In the genomic region with DNA sequence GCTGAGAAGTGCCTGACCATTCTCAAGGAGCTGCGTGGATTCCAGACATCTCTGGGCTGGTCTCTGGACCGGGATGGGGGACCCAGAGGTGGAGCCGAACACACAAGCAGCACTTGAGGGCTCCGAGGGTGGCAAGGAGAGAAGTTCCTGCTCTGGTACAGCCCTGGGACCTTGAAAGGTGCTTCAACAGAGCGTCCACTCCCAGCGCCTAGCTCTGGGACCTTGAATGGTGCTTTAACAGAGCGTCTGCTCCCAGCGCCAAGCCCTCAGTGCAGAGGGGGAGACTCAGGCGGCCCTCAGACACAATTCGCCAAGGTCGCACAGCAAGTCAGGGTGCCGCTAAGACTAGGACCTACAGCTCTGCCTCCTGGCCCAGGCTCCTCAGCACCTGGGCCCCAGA, we compare ENCODE assay signal across 21 cellular contexts. TPM values are rescaled to one million over a fixed set of nuclear protein-coding genes. Genes with fewer than 3 reads are reported as not detected.
DNase-seq lines count a peak whose midpoint lies in the region; ATAC-seq, FAIRE-seq and TF ChIP-seq lines count a peak whose summit lies in the region.
"Had no signal": no experiment of that assay in that cellular context is flagged by ENCODE, and none has a peak within 500 bp of the region (broad histone marks: within the 10 kb centered on the region; RNA-seq: fewer than 3 reads in every experiment).

No MANE protein-coding gene starts in this region.

- H3K9me3 Mint-ChIP-seq in stimulated activated effector memory CD8-positive, alpha-beta T cell treated with anti-CD3 and anti-CD28 coated beads, Interleukin-12 subunit alpha, Interleukin-12 subunit beta, amount 100 ng/mL, for 72 hours = no peaks in the 10 kb centered on the region
- H3K9me3 Mint-ChIP-seq in activated naive CD8-positive, alpha-beta T cell treated with anti-CD3 and anti-CD28 coated beads, Interleukin-2, amount 50 U/mL, for 24 hours = no peaks in the 10 kb centered on the region
- H3K9me3 Mint-ChIP-seq in MCF 10A (ENCODE audit: unreplicated experiment) = no peaks in the 10 kb centered on the region
- H3K9me3 Mint-ChIP-seq: CD4-positive, alpha-beta T cell had no signal

- peak overlapping the region; percentile 55 to 70 (median 60) for H3K4me3 ChIP-seq in esophagus muscularis mucosa
- H3K4me3 ChIP-seq: Peyer's patch had no signal

- H3K36me3 Mint-ChIP-seq in T-helper 17 cell (ENCODE audit: low read depth) (peaks cover 7% of the 10 kb centered on the region), MCF 10A (ENCODE audit: insufficient read depth, unreplicated experiment) (no peaks in the 10 kb centered on the region)
- no peaks in the 10 kb centered on the region for H3K36me3 Mint-ChIP-seq in stimulated activated effector memory CD8-positive, alpha-beta T cell treated with anti-CD3 and anti-CD28 coated beads, Interleukin-12 subunit alpha, Interleukin-12 subunit beta, amount 100 ng/mL, for 72 hours
- H3K36me3 Mint-ChIP-seq in activated naive CD8-positive, alpha-beta T cell treated with anti-CD3 and anti-CD28 coated beads, Interleukin-2, amount 50 U/mL, for 24 hours (ENCODE audit: low read depth) = no peaks in the 10 kb centered on the region

- peak overlapping the region; percentile 83 to 87 (median 85) for H3K27ac ChIP-seq in esophagus muscularis mucosa (replicated peaks in 1 of 4)

- H3K4me1 ChIP-seq in esophagus muscularis mucosa = peaks cover 6 to 65% (median 62%) of the 10 kb centered on the region in 4 donors

- no peak overlapping the region for H3K27ac Mint-ChIP-seq in T-helper 17 cell
- no peak overlapping the region for H3K27ac Mint-ChIP-seq in stimulated activated effector memory CD8-positive, alpha-beta T cell treated with anti-CD3 and anti-CD28 coated beads, Interleukin-12 subunit alpha, Interleukin-12 subunit beta, amount 100 ng/mL, for 72 hours
- no peak overlapping the region for H3K27ac Mint-ChIP-seq in activated naive CD8-positive, alpha-beta T cell treated with anti-CD3 and anti-CD28 coated beads, Interleukin-2, amount 50 U/mL, for 24 hours
- H3K27ac Mint-ChIP-seq in MCF 10A (ENCODE audit: low read depth, unreplicated experiment) = no peak overlapping the region
- H3K27ac Mint-ChIP-seq: B cell; CD4-positive, alpha-beta T cell had no signal

- TF ChIP-seq EP300 in esophagus muscularis mucosa (IDR thresholded peaks at IDR 0.05) = no peak

- no peak for TF ChIP-seq POLR2A in esophagus muscularis mucosa (IDR thresholded peaks at IDR 0.05; ENCODE audit: low read depth)

- peaks cover 6% of the 10 kb centered on the region for H3K4me1 Mint-ChIP-seq in T-helper 17 cell
- H3K4me1 Mint-ChIP-seq in stimulated activated effector memory CD8-positive, alpha-beta T cell treated with anti-CD3 and anti-CD28 coated beads, Interleukin-12 subunit alpha, Interleukin-12 subunit beta, amount 100 ng/mL, for 72 hours = peaks cover 6% of the 10 kb centered on the region
- H3K4me1 Mint-ChIP-seq in activated naive CD8-positive, alpha-beta T cell treated with anti-CD3 and anti-CD28 coated beads, Interleukin-2, amount 50 U/mL, for 24 hours = peaks cover 4% of the 10 kb centered on the region
- no peaks in the 10 kb centered on the region for H3K4me1 Mint-ChIP-seq in MCF 10A (ENCODE audit: insufficient read depth, unreplicated experiment)

- peaks cover 0 to 4% (median 0%) of the 10 kb centered on the region in 4 donors for H3K36me3 ChIP-seq in esophagus muscularis mucosa
- H3K36me3 ChIP-seq: Peyer's patch had no signal

- POLR2A ChIA-PET in MCF 10A (lab: Yijun Ruan, JAX) = interaction anchor here (0.7 to 2.0 kb wide), 4 partner anchors 8 to 268 kb away, joined by 3 to 4 read pairs (median 4); a partner anchor contains a TSS

- WGBS in esophagus muscularis mucosa = no CpG with 5 or more reads among the region's 12 CpGs

- FAIRE-seq in HTR-8/SVneo (lab: Jason Lieb, UNC) = peak; percentile 16
- FAIRE-seq: D721Med, H54 had no signal

- peaks cover 0 to 9% (median 0%) of the 10 kb centered on the region in 4 donors for H3K27me3 ChIP-seq in esophagus muscularis mucosa
- H3K27me3 ChIP-seq: Peyer's patch had no signal

- peak overlapping the region; percentile 15 for H3K4me3 Mint-ChIP-seq in T-helper 17 cell
- peak overlapping the region; percentile 19 for H3K4me3 Mint-ChIP-seq in stimulated activated effector memory CD8-positive, alpha-beta T cell treated with anti-CD3 and anti-CD28 coated beads, Interleukin-12 subunit alpha, Interleukin-12 subunit beta, amount 100 ng/mL, for 72 hours
- H3K4me3 Mint-ChIP-seq in activated naive CD8-positive, alpha-beta T cell treated with anti-CD3 and anti-CD28 coated beads, Interleukin-2, amount 50 U/mL, for 24 hours = no peak overlapping the region
- H3K4me3 Mint-ChIP-seq in MCF 10A (ENCODE audit: unreplicated experiment) = no peak overlapping the region
- H3K4me3 Mint-ChIP-seq: B cell; CD4-positive, alpha-beta T cell had no signal

- no peak for ATAC-seq in T-helper 17 cell
- no peak for ATAC-seq in stimulated activated effector memory CD8-positive, alpha-beta T cell treated with anti-CD3 and anti-CD28 coated beads, Interleukin-12 subunit alpha, Interleukin-12 subunit beta, amount 100 ng/mL, for 72 hours
- no peak for ATAC-seq in stimulated activated naive CD8-positive, alpha-beta T cell treated with anti-CD3 and anti-CD28 coated beads, Interleukin-15, Interleukin-2, amounts not matched to agents 100 U/mL and 50 U/mL, for 24 hours
- no peak for ATAC-seq in activated naive CD8-positive, alpha-beta T cell treated with anti-CD3 and anti-CD28 coated beads, Interleukin-2, amount 50 U/mL, for 24 hours

- no peak for DNase-seq in HTR-8/SVneo (ENCODE audit: insufficient read length, low spot score)
- DNase-seq in T-helper 17 cell = no peak
- no peak for DNase-seq in esophagus muscularis mucosa (ENCODE audit: extremely low spot score)
- DNase-seq in stimulated activated effector memory CD8-positive, alpha-beta T cell treated with anti-CD3 and anti-CD28 coated beads, Interleukin-12 subunit alpha, Interleukin-12 subunit beta, amount 100 ng/mL, for 72 hours (ENCODE audit: low spot score in 2 of 2) = no peak
- no peak for DNase-seq in stimulated activated naive CD8-positive, alpha-beta T cell treated with anti-CD3 and anti-CD28 coated beads, Interleukin-15, Interleukin-2, amounts not matched to agents 100 U/mL and 50 U/mL, for 24 hours
- no peak for DNase-seq in activated naive CD8-positive, alpha-beta T cell treated with anti-CD3 and anti-CD28 coated beads, Interleukin-2, amount 50 U/mL, for 24 hours
- no peak for DNase-seq in MCF 10A (ENCODE audit: unreplicated experiment)
- DNase-seq: CD4-positive, alpha-beta T cell; GF-D8; KG1; MM.1S; NCI-H1105 treated with DMSO at 0.1 percent for 48 hours; NCI-H187; NCI-H2171; NCI-H446 treated with DMSO at 0.1 percent for 48 hours; NCI-H774; Peyer's patch; SHP77 had no signal

- H3K9me3 ChIP-seq in T-helper 17 cell (ENCODE audit: control insufficient read depth, low read length, poor library complexity, severe bottlenecking) = no peaks in the 10 kb centered on the region
- no peaks in the 10 kb centered on the region for H3K9me3 ChIP-seq in esophagus muscularis mucosa
- H3K9me3 ChIP-seq: Peyer's patch had no signal

- CTCF ChIA-PET in MCF 10A (lab: Yijun Ruan, JAX) = interaction anchor here (0.6 to 4.9 kb wide), 10 partner anchors 7 to 335 kb away, joined by 3 to 51 read pairs (median 4); a partner anchor contains a TSS

- no TSS peak for BruUV-seq in MCF 10A (replicated peaks; lab: Mats Ljungman, UMichigan)

- intact Hi-C loops in esophagus muscularis mucosa (cut with DNase I) = no loop called here
- intact Hi-C loops in MCF 10A (cut with micrococcal nuclease) = no loop called here

- H3K27me3 Mint-ChIP-seq in T-helper 17 cell = peaks cover 37% of the 10 kb centered on the region
- H3K27me3 Mint-ChIP-seq in activated naive CD8-positive, alpha-beta T cell treated with anti-CD3 and anti-CD28 coated beads, Interleukin-2, amount 50 U/mL, for 24 hours = peaks cover 42% of the 10 kb centered on the region
- H3K27me3 Mint-ChIP-seq in MCF 10A (ENCODE audit: insufficient read depth, unreplicated experiment) = peaks cover 64% of the 10 kb centered on the region

- no peak for TF ChIP-seq CTCF in esophagus muscularis mucosa (IDR thresholded peaks at IDR 0.05)
- TF ChIP-seq CTCF in MCF 10A (IDR thresholded peaks at IDR 0.05; ENCODE audit: unreplicated experiment) = no peak

RNA-seq across cellular contexts. Expression of a gene that starts 10.6 kb away (rescaled TPM):
- total RNA-seq in T-helper 17 cell = not detected
- 1 to 10 TPM; 1.2 to 2.9 (median 1.5) TPM for total RNA-seq in esophagus muscularis mucosa
- total RNA-seq in MCF 10A (2022) = not detected in 2 replicates
- total RNA-seq: B cell; CD4-positive, alpha-beta T cell; Peyer's patch had no signal

RNA-seq across cellular contexts. Expression of a gene that starts 28.5 kb away (rescaled TPM):
- 10 to 100 TPM; 30.1 to 31.1 TPM for total RNA-seq in T-helper 17 cell
- 10 to 100 TPM; 46.1 to 51.5 (median 48.7) TPM for total RNA-seq in esophagus muscularis mucosa
- total RNA-seq in MCF 10A (2022) = 65.5 and 69.1 TPM in 2 replicates

RNA-seq across cellular contexts. Expression of a gene that starts 38.6 kb away (rescaled TPM):
- 1 to 10 TPM; 5.4 TPM for total RNA-seq in T-helper 17 cell
- total RNA-seq in esophagus muscularis mucosa = 1 to 10 TPM in 3 of 4 donors, under 1 TPM in 1; 0.50 to 3.6 (median 1.7) TPM
- 3.6 and 7.0 TPM in 2 replicates for total RNA-seq in MCF 10A (2022)

RNA-seq across cellular contexts. Expression of a gene that starts 56.5 kb away (rescaled TPM):
- total RNA-seq in T-helper 17 cell (10 to 100 TPM; 11.3 to 13.3 TPM), esophagus muscularis mucosa (10 to 100 TPM; 28.7 to 50.4 (median 37.7) TPM), MCF 10A (2022) (5.0 and 6.1 TPM in 2 replicates)

Comparison
In these comparisons a context has a peak if more than half of its experiments do, and no peak if none do; other contexts are left out.
1. H3K4me3 Mint-ChIP-seq: peak in T-helper 17 cell (single experiment) and stimulated activated effector memory CD8-positive, alpha-beta T cell treated with anti-CD3 and anti-CD28 coated beads, Interleukin-12 subunit alpha, Interleukin-12 subunit beta, amount 100 ng/mL, for 72 hours (single experiment); none in activated naive CD8-positive, alpha-beta T cell treated with anti-CD3 and anti-CD28 coated beads, Interleukin-2, amount 50 U/mL, for 24 hours (single experiment) and MCF 10A (single experiment).